15 cellular contexts compared by ENCODE assay signal in genomic region chr4:173518419-173519102, GRCh38. TPM values are rescaled to one million over a fixed set of nuclear protein-coding genes. Genes with fewer than 3 reads are reported as not detected.
A peak's percentile ranks its signal among the peaks of the same experiment; 100 is the strongest.
DNase-seq lines count a peak whose midpoint lies in the region; ATAC-seq and TF ChIP-seq lines count a peak whose summit lies in the region.
"Had no signal": no experiment of that assay in that cellular context is flagged by ENCODE, and none has a peak within 500 bp of the region (broad histone marks: within the 10 kb centered on the region; RNA-seq: fewer than 3 reads in every experiment).

No MANE protein-coding gene starts in this region.

- H3K9me3 ChIP-seq in esophagus muscularis mucosa (no peaks in the 10 kb centered on the region), muscle layer of duodenum (ENCODE audit: control insufficient read depth in 1 of 2, low read length in 2 of 2) (no peaks in the 10 kb centered on the region), uterus (no peaks in the 10 kb centered on the region)

- H3K27me3 ChIP-seq in esophagus muscularis mucosa (peaks cover 0 to 54% (median 2%) of the 10 kb centered on the region in 4 donors), muscle layer of duodenum (ENCODE audit: low read depth, low read length) (peaks cover 55% of the 10 kb centered on the region), uterus (no peaks in the 10 kb centered on the region)

- intact Hi-C loops in Right ventricle myocardium inferior (cut with DNase I): loop anchor here (10.0 kb wide), 1 partner anchor 696 kb away; no protein-coding TSS in a partner anchor
- intact Hi-C loops in left cardiac atrium (cut with DNase I): no loop called here
- intact Hi-C loops in esophagus muscularis mucosa (cut with DNase I): no loop called here
- intact Hi-C loops in uterus (cut with DNase I; ENCODE audit: low total_unique reads): no loop called here

- peaks cover 45 to 80% (median 71%) of the 10 kb centered on the region in 4 donors for H3K4me1 ChIP-seq in esophagus muscularis mucosa
- peaks cover 0 to 17% of the 10 kb centered on the region in 2 donors for H3K4me1 ChIP-seq in muscle layer of duodenum (ENCODE audit: control insufficient read depth in 1 of 2, insufficient read depth in 2 of 2, low read length in 2 of 2)
- no peaks in the 10 kb centered on the region for H3K4me1 ChIP-seq in uterus

- H3K36me3 ChIP-seq in esophagus muscularis mucosa: no peaks in the 10 kb centered on the region
- H3K36me3 ChIP-seq in muscle layer of duodenum (ENCODE audit: control insufficient read depth in 1 of 2, insufficient read depth in 2 of 2, low read length in 2 of 2): no peaks in the 10 kb centered on the region
- H3K36me3 ChIP-seq in uterus: no peaks in the 10 kb centered on the region

- peak overlapping the region; percentile 96 to 98 (median 98) for H3K27ac ChIP-seq in esophagus muscularis mucosa (replicated peaks in 1 of 4)
- peak overlapping the region; percentile 91 for H3K27ac ChIP-seq in muscle layer of duodenum (ENCODE audit: low read length)
- peak overlapping the region; percentile 81 to 99 for H3K27ac ChIP-seq in uterus

- DNase-seq in Right ventricle myocardium inferior (ENCODE audit: missing footprints) (peak; percentile 64), left cardiac atrium (no peak), esophagus muscularis mucosa (ENCODE audit: extremely low spot score) (no peak), uterus (no peak), globus pallidus (ENCODE audit: low spot score) (no peak), NCI-H1105 treated with DMSO at 0.1 percent for 48 hours (lab: John Stamatoyannopoulos, UW) (no peak)
- DNase-seq: activated CD4-positive, alpha-beta T cell treated with anti-CD3 and anti-CD28 coated beads for 1 hour; activated gamma-delta T cell; effector memory CD4-positive, alpha-beta T cell; EL; NCI-H146; NCI-H526 treated with DMSO at 0.1 percent for 48 hours had no signal

- H3K4me3 ChIP-seq in esophagus muscularis mucosa: peak overlapping the region; percentile 41 to 57 (median 50)
- peak overlapping the region; percentile 55 to 62 for H3K4me3 ChIP-seq in muscle layer of duodenum (ENCODE audit: low read depth in 1 of 2, low read length in 2 of 2)
- peak overlapping the region; percentile 36 to 37 for H3K4me3 ChIP-seq in uterus

- TF ChIP-seq EP300 in esophagus muscularis mucosa (IDR thresholded peaks at IDR 0.05): no peak

- TF ChIP-seq CTCF in esophagus muscularis mucosa (IDR thresholded peaks at IDR 0.05): no peak
- TF ChIP-seq CTCF in uterus (IDR thresholded peaks at IDR 0.05): no peak

- TF ChIP-seq POLR2A in esophagus muscularis mucosa (IDR thresholded peaks at IDR 0.05; ENCODE audit: low read depth) (no peak), uterus (IDR thresholded peaks at IDR 0.05) (no peak)

- ATAC-seq in Right ventricle myocardium inferior (no peak), left cardiac atrium (no peak), GM18502 (IDR thresholded peaks at IDR 0.05; ENCODE audit: poor library complexity, unreplicated experiment) (no peak)

- WGBS in esophagus muscularis mucosa: 19% methylated on average over 36 of the region's 42 CpGs

RNA-seq across cellular contexts. Expression of gene HAND2, which starts 11.5 kb away (rescaled TPM):
- 151 TPM for total RNA-seq in Right ventricle myocardium inferior
- 10 to 100 TPM; 63.2 to 75.1 TPM for total RNA-seq in left cardiac atrium
- total RNA-seq in esophagus muscularis mucosa: 100 to 1,000 TPM in 3 of 4 donors, 10 to 100 TPM in 1; 77.7 to 165 (median 138) TPM
- 10 to 100 TPM; 20.3 to 77.6 (median 23.7) TPM for total RNA-seq in uterus
- total RNA-seq: neural crest cell had no signal
